ENCODE assay signal across 8 cellular contexts in the genomic region with DNA sequence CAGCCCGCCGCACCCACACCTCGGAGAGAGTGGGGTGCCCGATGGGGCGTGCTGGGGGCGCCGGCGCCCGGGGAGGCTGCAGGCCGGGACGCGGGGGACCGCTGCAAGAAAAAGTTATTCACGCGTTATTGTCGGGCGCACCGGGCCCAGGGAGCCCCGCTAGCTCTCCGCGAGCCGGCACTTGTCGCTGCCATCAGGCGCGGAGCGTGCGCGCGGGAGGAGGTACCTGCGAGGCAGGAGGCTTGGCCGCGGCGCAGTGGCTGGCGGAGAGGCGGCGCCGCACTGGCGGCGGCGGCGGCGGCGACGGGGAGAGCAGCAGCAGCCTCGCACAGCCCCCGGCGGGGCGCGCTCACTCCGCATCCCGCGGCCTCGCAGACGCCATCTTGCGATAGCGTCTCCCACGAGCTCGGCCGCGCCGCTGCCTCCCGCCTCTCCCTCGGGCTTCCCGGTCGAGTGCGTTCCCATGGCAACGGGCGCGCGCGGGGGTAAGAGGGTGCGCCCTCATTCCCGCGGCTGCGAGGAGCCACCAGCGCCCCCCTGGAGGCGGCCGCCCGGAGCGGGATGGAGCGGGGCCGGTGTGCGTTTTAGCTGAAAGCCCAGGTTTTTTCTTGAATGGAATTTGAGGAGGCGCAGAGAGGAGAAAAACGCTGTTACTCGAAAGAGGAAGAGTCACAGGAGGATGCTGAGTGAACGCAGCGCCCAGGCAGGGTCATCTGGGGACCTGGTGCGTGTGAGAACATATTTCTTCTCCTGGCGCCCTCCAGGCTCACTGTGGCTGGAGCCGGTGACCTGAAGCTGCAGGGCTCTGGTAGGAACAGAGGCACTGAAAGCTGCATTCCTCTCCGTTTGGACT. TPM values are rescaled to one million over a fixed set of nuclear protein-coding genes. Genes with fewer than 3 reads are reported as not detected.
DNase-seq lines count a peak whose midpoint lies in the region; FAIRE-seq and TF ChIP-seq lines count a peak whose summit lies in the region.

A gene with protein sequence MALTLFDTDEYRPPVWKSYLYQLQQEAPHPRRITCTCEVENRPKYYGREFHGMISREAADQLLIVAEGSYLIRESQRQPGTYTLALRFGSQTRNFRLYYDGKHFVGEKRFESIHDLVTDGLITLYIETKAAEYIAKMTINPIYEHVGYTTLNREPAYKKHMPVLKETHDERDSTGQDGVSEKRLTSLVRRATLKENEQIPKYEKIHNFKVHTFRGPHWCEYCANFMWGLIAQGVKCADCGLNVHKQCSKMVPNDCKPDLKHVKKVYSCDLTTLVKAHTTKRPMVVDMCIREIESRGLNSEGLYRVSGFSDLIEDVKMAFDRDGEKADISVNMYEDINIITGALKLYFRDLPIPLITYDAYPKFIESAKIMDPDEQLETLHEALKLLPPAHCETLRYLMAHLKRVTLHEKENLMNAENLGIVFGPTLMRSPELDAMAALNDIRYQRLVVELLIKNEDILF (minus strand): TSS at position 402 of the 853 bp plus-strand sequence. CDS start 469 bp downstream, outside the sequence.

- CTCF ChIA-PET in HEK293T (lab: Yijun Ruan, JAX) = interaction anchor here (0.9 to 1.4 kb wide), 3 partner anchors 8 to 24 kb away, joined by 3 to 5 read pairs (median 3); no protein-coding TSS in a partner anchor

- peaks cover 11% of the 10 kb centered on the region for H3K27me3 ChIP-seq in bronchial epithelial cell (ENCODE audit: control insufficient read depth, insufficient read depth, low read length)

- no peaks in the 10 kb centered on the region for H3K36me3 ChIP-seq in bronchial epithelial cell (ENCODE audit: control insufficient read depth, insufficient read depth, low read length)

- FAIRE-seq in bronchial epithelial cell (lab: Jason Lieb, UNC) = no peak

- POLR2A ChIA-PET in HEK293T (lab: Yijun Ruan, JAX) = interaction anchor here (0.9 to 1.6 kb wide), 5 partner anchors 9 to 240 kb away, joined by 3 to 5 read pairs (median 3); a partner anchor contains a TSS

- peak; percentile 92 for DNase-seq in GM03348 (ENCODE audit: low spot score)
- peak; percentile 84 for DNase-seq in HEK293T (ENCODE audit: extremely low spot score)
- DNase-seq in NCI-H1436 (lab: John Stamatoyannopoulos, UW) = peak; percentile 92
- no peak for DNase-seq in bronchial epithelial cell (ENCODE audit: low read depth)
- DNase-seq in islet precursor cell = peak; percentile 92
- peak; percentile 36 to 57 for DNase-seq in stimulated activated CD4-positive, alpha-beta T cell treated with anti-CD3 and anti-CD28 coated beads, Interleukin-12 subunit alpha, Interleukin-12 subunit beta, amount 100 ng/mL, for 24 hours (ENCODE audit: low read depth in 2 of 2)
- DNase-seq in RKO (ENCODE audit: low spot score) = no peak

- TF ChIP-seq CTCF in WI38 (IDR thresholded peaks at IDR 0.05; ENCODE audit: low read depth, low read length) (no peak), bronchial epithelial cell (IDR thresholded peaks at IDR 0.05; ENCODE audit: insufficient read depth, low read length, severe bottlenecking) (no peak)

- H3K4me3 ChIP-seq in WI38 (ENCODE audit: low read depth, low read length) (peak within 1 kb of the TSS; percentile 76), bronchial epithelial cell (ENCODE audit: low read depth, low read length) (peak within 1 kb of the TSS; percentile 52)

TF ChIP-seq in HEK293T, 16 proteins besides CTCF, POLR2A, EP300 and RAD21:
- no peak for TF ChIP-seq L3MBTL2 (conservative IDR thresholded peaks at IDR 0.05)
- peak; percentile 65; the same call in 1 of the 2 replicates for TF ChIP-seq LEF1 (IDR thresholded peaks at IDR 0.05; ENCODE audit: borderline replicate concordance)
- TF ChIP-seq NFRKB (IDR thresholded peaks at IDR 0.05) = no peak
- 0 out of 2 replicates have a peak, but pooled peaks have one; percentile 16 for TF ChIP-seq ARNT (IDR thresholded peaks at IDR 0.05)
TF ChIP-seq in HEK293T: peak in this region for 2.

RNA-seq across cellular contexts. Expression of the gene that starts here (rescaled TPM):
- 0.64 and 2.6 TPM in 2 replicates for total RNA-seq in bronchial epithelial cell

Comparison
In these comparisons a context has a peak if more than half of its experiments do, and no peak if none do; other contexts are left out.
1. DNase-seq: peak in GM03348 (single experiment), HEK293T (single experiment), NCI-H1436 (single experiment), islet precursor cell (single experiment) and stimulated activated CD4-positive, alpha-beta T cell treated with anti-CD3 and anti-CD28 coated beads, Interleukin-12 subunit alpha, Interleukin-12 subunit beta, amount 100 ng/mL, for 24 hours (2 of 2); none in bronchial epithelial cell (single experiment) and RKO (single experiment).